Comparison of ENCODE assay signal across 7 cellular contexts in the genomic region with DNA sequence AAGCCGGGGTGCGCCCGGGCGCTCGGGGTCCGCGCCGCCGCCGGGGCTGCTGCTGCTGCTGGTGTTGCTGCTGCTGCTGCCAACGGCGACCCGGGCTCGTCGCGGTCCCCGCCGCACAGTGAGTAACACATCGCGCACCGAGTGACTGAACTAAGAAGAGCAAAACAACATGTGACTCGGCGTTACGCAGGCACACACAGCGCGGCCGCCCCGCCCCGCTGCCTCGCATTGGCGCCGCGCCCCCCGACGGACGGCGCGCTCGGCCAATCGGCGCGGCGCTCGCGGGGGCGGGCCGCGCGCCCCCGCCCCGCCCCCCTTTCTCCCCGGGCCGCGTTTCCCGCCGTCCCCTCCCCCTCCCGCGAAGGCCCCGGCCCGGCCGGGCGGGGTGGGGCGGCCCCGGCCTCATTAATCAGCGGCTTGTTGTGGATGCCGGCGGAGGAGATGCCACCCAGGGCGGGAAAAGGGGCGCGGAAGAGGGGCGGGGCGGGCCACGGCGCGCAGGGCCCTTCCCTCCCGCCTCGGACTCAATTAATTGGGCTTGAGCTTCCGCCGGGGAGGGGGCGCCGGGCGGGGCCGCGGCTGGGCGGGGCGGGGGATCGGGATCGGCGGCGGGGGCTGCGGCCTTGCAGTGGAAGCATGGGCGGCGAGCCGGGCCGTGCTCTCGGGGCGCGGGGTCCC. TPM values are rescaled to one million over a fixed set of nuclear protein-coding genes. Genes with fewer than 3 reads are reported as not detected.
DNase-seq lines count a peak whose midpoint lies in the region; ATAC-seq and TF ChIP-seq lines count a peak whose summit lies in the region.

A gene with protein sequence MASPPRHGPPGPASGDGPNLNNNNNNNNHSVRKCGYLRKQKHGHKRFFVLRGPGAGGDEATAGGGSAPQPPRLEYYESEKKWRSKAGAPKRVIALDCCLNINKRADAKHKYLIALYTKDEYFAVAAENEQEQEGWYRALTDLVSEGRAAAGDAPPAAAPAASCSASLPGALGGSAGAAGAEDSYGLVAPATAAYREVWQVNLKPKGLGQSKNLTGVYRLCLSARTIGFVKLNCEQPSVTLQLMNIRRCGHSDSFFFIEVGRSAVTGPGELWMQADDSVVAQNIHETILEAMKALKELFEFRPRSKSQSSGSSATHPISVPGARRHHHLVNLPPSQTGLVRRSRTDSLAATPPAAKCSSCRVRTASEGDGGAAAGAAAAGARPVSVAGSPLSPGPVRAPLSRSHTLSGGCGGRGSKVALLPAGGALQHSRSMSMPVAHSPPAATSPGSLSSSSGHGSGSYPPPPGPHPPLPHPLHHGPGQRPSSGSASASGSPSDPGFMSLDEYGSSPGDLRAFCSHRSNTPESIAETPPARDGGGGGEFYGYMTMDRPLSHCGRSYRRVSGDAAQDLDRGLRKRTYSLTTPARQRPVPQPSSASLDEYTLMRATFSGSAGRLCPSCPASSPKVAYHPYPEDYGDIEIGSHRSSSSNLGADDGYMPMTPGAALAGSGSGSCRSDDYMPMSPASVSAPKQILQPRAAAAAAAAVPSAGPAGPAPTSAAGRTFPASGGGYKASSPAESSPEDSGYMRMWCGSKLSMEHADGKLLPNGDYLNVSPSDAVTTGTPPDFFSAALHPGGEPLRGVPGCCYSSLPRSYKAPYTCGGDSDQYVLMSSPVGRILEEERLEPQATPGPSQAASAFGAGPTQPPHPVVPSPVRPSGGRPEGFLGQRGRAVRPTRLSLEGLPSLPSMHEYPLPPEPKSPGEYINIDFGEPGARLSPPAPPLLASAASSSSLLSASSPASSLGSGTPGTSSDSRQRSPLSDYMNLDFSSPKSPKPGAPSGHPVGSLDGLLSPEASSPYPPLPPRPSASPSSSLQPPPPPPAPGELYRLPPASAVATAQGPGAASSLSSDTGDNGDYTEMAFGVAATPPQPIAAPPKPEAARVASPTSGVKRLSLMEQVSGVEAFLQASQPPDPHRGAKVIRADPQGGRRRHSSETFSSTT (N-terminal part only) (minus strand): TSS at position 127 of the 678 bp plus-strand sequence. CDS start 530 bp downstream, outside the sequence.

- H3K36me3 ChIP-seq in gastrocnemius medialis = peaks cover 0 to 9% of the 10 kb centered on the region in 2 donors

- peak; percentile 99 for TF ChIP-seq POLR2A in gastrocnemius medialis (IDR thresholded peaks at IDR 0.05)

- peaks cover 0 to 3% (median 0%) of the 10 kb centered on the region in 3 donors for H3K27me3 ChIP-seq in gastrocnemius medialis

- TF ChIP-seq CTCF in brain (conservative IDR thresholded peaks at IDR 0.05) (no peak), gastrocnemius medialis (IDR thresholded peaks at IDR 0.05 in 4 of 5, conservative IDR thresholded peaks at IDR 0.05 in 1 of 5) (no peak)

- H3K4me1 ChIP-seq in gastrocnemius medialis = peaks cover 0 to 21% of the 10 kb centered on the region in 2 donors

- peak within 1 kb of the TSS; percentile 83 to 91 (median 90) for H3K4me3 Mint-ChIP-seq in brain

- peak; percentile 98 for ATAC-seq in GM18520 (IDR thresholded peaks at IDR 0.05; ENCODE audit: unreplicated experiment)
- ATAC-seq in HG03025 (IDR thresholded peaks at IDR 0.05; ENCODE audit: low FRiP score, unreplicated experiment) = peak; percentile 90
- ATAC-seq in gastrocnemius medialis = peak; percentile 83 to 87

- H3K27ac Mint-ChIP-seq in brain = peak within 1 kb of the TSS; percentile 86 to 95 (median 91)

- no peaks in the 10 kb centered on the region for H3K9me3 ChIP-seq in gastrocnemius medialis

- H3K27ac ChIP-seq in gastrocnemius medialis = peak within 1 kb of the TSS; percentile 85 to 94 (median 89)

- in situ Hi-C loops in gastrocnemius medialis (cut with MboI; ENCODE audit: low sequenced_read_pairs in 4 of 4) = loop anchor here (25.0 kb wide), 4 partner anchors 326 to 1574 kb away; a partner anchor contains a TSS

- peaks cover 16% of the 10 kb centered on the region for H3K36me3 Mint-ChIP-seq in brain

- intact Hi-C loops in gastrocnemius medialis (cut with DNase I; ENCODE audit: low total_unique reads) = loop anchor here (1.0 to 10.0 kb wide), 4 partner anchors 221 to 1572 kb away; a partner anchor contains a TSS

- DNase-seq in NCI-H2029 treated with DMSO at 0.1 percent for 48 hours (lab: John Stamatoyannopoulos, UW) = peak; percentile 90
- peak; percentile 89 for DNase-seq in UCSD-AML1 (lab: John Stamatoyannopoulos, UW; ENCODE audit: unreplicated experiment)
- DNase-seq in gastrocnemius medialis = peak; percentile 94 to 95

- H3K9me3 Mint-ChIP-seq in brain = peaks cover 0 to 2% (median 2%) of the 10 kb centered on the region in 5 experiments

- peak within 1 kb of the TSS; percentile 72 for H3K4me3 ChIP-seq in iPS-11a (ENCODE audit: low read depth, low read length)
- peak within 1 kb of the TSS; percentile 74 to 86 (median 82) for H3K4me3 ChIP-seq in gastrocnemius medialis

- H3K27me3 Mint-ChIP-seq in brain = peaks cover 7% of the 10 kb centered on the region

- peaks cover 39% of the 10 kb centered on the region for H3K4me1 Mint-ChIP-seq in brain

RNA-seq across cellular contexts. Expression of the gene that starts here (rescaled TPM):
- 33.7 TPM for polyA plus RNA-seq in brain (ENCODE audit: insufficient read depth, low read depth, low replicate concordance)
- 10 to 100 TPM; 23.8 to 65.6 (median 28.7) TPM for total RNA-seq in gastrocnemius medialis

Comparison
In these comparisons a context has a peak if more than half of its experiments do, and no peak if none do; other contexts are left out.
1. Peak in every context shown above with its lines: DNase-seq, ATAC-seq, H3K4me3 ChIP-seq and H3K27ac ChIP-seq.